In genomic region chr2:238265605-238266004, GRCh38 we compare ENCODE assay signal across 22 cellular contexts. TPM values are rescaled to one million over a fixed set of nuclear protein-coding genes. Genes with fewer than 3 reads are reported as not detected.
DNase-seq lines count a peak whose midpoint lies in the region; ATAC-seq and TF ChIP-seq lines count a peak whose summit lies in the region.
"Had no signal": no experiment of that assay in that cellular context is flagged by ENCODE, and none has a peak within 500 bp of the region (broad histone marks: within the 10 kb centered on the region; RNA-seq: fewer than 3 reads in every experiment).

No MANE protein-coding gene starts in this region.

- peaks cover 67% of the 10 kb centered on the region for H3K4me1 ChIP-seq in KMS-11 (ENCODE audit: low read depth, poor library complexity, severe bottlenecking)
- H3K4me1 ChIP-seq: HAP-1 had no signal

- H3K9ac ChIP-seq in KMS-11: 0 out of 2 replicates have a peak overlapping the region, but pooled peaks have one; percentile 5

- peak overlapping the region; percentile 68 for H3K27ac ChIP-seq in KMS-11
- H3K27ac ChIP-seq in VCaP: peak overlapping the region; percentile 85
- H3K27ac ChIP-seq: A549; BLaER1 treated with 17β-estradiol and CSF1 and Interleukin-3, amounts not matched to agents 10 nM and 100 nM had no signal

- peak; percentile 3 for DNase-seq in MV-4-11 (lab: John Stamatoyannopoulos, UW)
- no peak for DNase-seq in stimulated activated CD4-positive, alpha-beta T cell treated with anti-CD3 and anti-CD28 coated beads, Interleukin-2, amount 100 ng/mL, for 48 hours
- DNase-seq in activated T-cell treated with anti-CD3 and anti-CD28 coated beads, Interleukin-2, amount 50 U/mL, for 24 hours: no peak
- DNase-seq in activated CD8-positive, alpha-beta memory T cell treated with anti-CD3 and anti-CD28 coated beads, Interleukin-2, amount 10 ng/mL, durations not matched to agents 7 days and 5 days: no peak
- DNase-seq: 8988T; ACHN; AML-193; BE2C; Calu3; CD4-positive, alpha-beta T cell; CD8-positive, alpha-beta memory T cell; DMS53; DMS79 treated with DMSO at 0.1 percent for 48 hours; GF-D8; GOT3; HFFc6 had no signal

- no peak overlapping the region for H3K4me3 Mint-ChIP-seq in activated T-cell treated with anti-CD3 and anti-CD28 coated beads, Interleukin-2, amount 50 U/mL, for 24 hours
- no peak overlapping the region for H3K4me3 Mint-ChIP-seq in activated CD8-positive, alpha-beta memory T cell treated with anti-CD3 and anti-CD28 coated beads, Interleukin-2, amount 10 ng/mL, durations not matched to agents 7 days and 5 days
- H3K4me3 Mint-ChIP-seq: CD14-positive monocyte; CD4-positive, alpha-beta T cell; CD8-positive, alpha-beta memory T cell; HFFc6 had no signal

- CTCF ChIA-PET in activated CD8-positive, alpha-beta memory T cell treated with anti-CD3 and anti-CD28 coated beads, Interleukin-2, amount 10 ng/mL, durations not matched to agents 7 days and 5 days (lab: Charles Lee): interaction anchor here (0.9 to 4.0 kb wide), 8 partner anchors 13 to 407 kb away, joined by 3 to 31 read pairs (median 4); partner anchors contain the start of gene PER2

- no peaks in the 10 kb centered on the region for H4K20me1 ChIP-seq in KMS-11 (ENCODE audit: insufficient read depth)

- H3K27ac Mint-ChIP-seq in activated T-cell treated with anti-CD3 and anti-CD28 coated beads, Interleukin-2, amount 50 U/mL, for 24 hours: no peak overlapping the region
- H3K27ac Mint-ChIP-seq in activated CD8-positive, alpha-beta memory T cell treated with anti-CD3 and anti-CD28 coated beads, Interleukin-2, amount 10 ng/mL, durations not matched to agents 7 days and 5 days: no peak overlapping the region
- H3K27ac Mint-ChIP-seq: CD4-positive, alpha-beta T cell; CD8-positive, alpha-beta memory T cell; HFFc6 had no signal

- H3K4me3 ChIP-seq in KMS-11 (IDR thresholded peaks at IDR 0.05; ENCODE audit: insufficient read depth, low read depth, low read length): no peak overlapping the region
- H3K4me3 ChIP-seq: A549; BLaER1 treated with 17β-estradiol and CSF1 and Interleukin-3, amounts not matched to agents 10 nM and 100 nM; HAP-1 had no signal

- H3K27me3 ChIP-seq in KMS-11 (ENCODE audit: insufficient read depth, low read depth): no peaks in the 10 kb centered on the region
- H3K27me3 ChIP-seq: BE2C; BLaER1 treated with 17β-estradiol and CSF1 and Interleukin-3, amounts not matched to agents 10 nM and 100 nM had no signal

- peak overlapping the region; percentile 57 for H3K4me2 ChIP-seq in KMS-11
- H3K4me2 ChIP-seq: A549 had no signal

- no peaks in the 10 kb centered on the region for H3K79me2 ChIP-seq in KMS-11 (ENCODE audit: insufficient read depth, low read depth)

- peaks cover 78% of the 10 kb centered on the region for H3K36me3 Mint-ChIP-seq in activated T-cell treated with anti-CD3 and anti-CD28 coated beads, Interleukin-2, amount 50 U/mL, for 24 hours (ENCODE audit: low read depth)
- H3K36me3 Mint-ChIP-seq in activated CD8-positive, alpha-beta memory T cell treated with anti-CD3 and anti-CD28 coated beads, Interleukin-2, amount 10 ng/mL, durations not matched to agents 7 days and 5 days: peaks cover 1% of the 10 kb centered on the region

- no peaks in the 10 kb centered on the region for H3K27me3 Mint-ChIP-seq in activated T-cell treated with anti-CD3 and anti-CD28 coated beads, Interleukin-2, amount 50 U/mL, for 24 hours
- no peaks in the 10 kb centered on the region for H3K27me3 Mint-ChIP-seq in activated CD8-positive, alpha-beta memory T cell treated with anti-CD3 and anti-CD28 coated beads, Interleukin-2, amount 10 ng/mL, durations not matched to agents 7 days and 5 days
- H3K27me3 Mint-ChIP-seq: CD4-positive, alpha-beta T cell; CD8-positive, alpha-beta memory T cell had no signal

- peak overlapping the region; percentile 11; the same call in 1 of the 2 replicates for H2AFZ ChIP-seq in KMS-11 (ENCODE audit: low read depth)

- H3K36me3 ChIP-seq in KMS-11 (ENCODE audit: insufficient read depth): no peaks in the 10 kb centered on the region

- H3K9me3 Mint-ChIP-seq in activated T-cell treated with anti-CD3 and anti-CD28 coated beads, Interleukin-2, amount 50 U/mL, for 24 hours: no peaks in the 10 kb centered on the region
- no peaks in the 10 kb centered on the region for H3K9me3 Mint-ChIP-seq in activated CD8-positive, alpha-beta memory T cell treated with anti-CD3 and anti-CD28 coated beads, Interleukin-2, amount 10 ng/mL, durations not matched to agents 7 days and 5 days (ENCODE audit: low read depth)
- H3K9me3 Mint-ChIP-seq: CD4-positive, alpha-beta T cell; CD8-positive, alpha-beta memory T cell; HFFc6 had no signal

- peaks cover 5% of the 10 kb centered on the region for H3K4me1 Mint-ChIP-seq in activated T-cell treated with anti-CD3 and anti-CD28 coated beads, Interleukin-2, amount 50 U/mL, for 24 hours (ENCODE audit: low read depth)
- peaks cover 5% of the 10 kb centered on the region for H3K4me1 Mint-ChIP-seq in activated CD8-positive, alpha-beta memory T cell treated with anti-CD3 and anti-CD28 coated beads, Interleukin-2, amount 10 ng/mL, durations not matched to agents 7 days and 5 days

- no peak for ATAC-seq in activated CD8-positive, alpha-beta memory T cell treated with anti-CD3 and anti-CD28 coated beads, Interleukin-2, amount 10 ng/mL, durations not matched to agents 7 days and 5 days
- ATAC-seq: A549 had no signal

- TF ChIP-seq CTCF in KMS-11 (conservative IDR thresholded peaks at IDR 0.05; ENCODE audit: low read depth, low read length): no peak
- TF ChIP-seq CTCF in VCaP (conservative IDR thresholded peaks at IDR 0.05): no peak

RNA-seq across cellular contexts. Expression of gene PER2, which starts 22.8 kb away (rescaled TPM):
- 10 to 100 TPM in 1 of 2 experiments, 1 to 10 TPM in 1; 9.1 to 11.5 TPM for total RNA-seq in activated CD8-positive, alpha-beta memory T cell treated with anti-CD3 and anti-CD28 coated beads, Interleukin-2, amount 10 ng/mL, durations not matched to agents 7 days and 5 days

RNA-seq across cellular contexts. Expression of gene HES6, which starts 25.8 kb away (rescaled TPM):
- total RNA-seq in activated CD8-positive, alpha-beta memory T cell treated with anti-CD3 and anti-CD28 coated beads, Interleukin-2, amount 10 ng/mL, durations not matched to agents 7 days and 5 days: 1 to 10 TPM; 3.0 to 4.0 TPM

RNA-seq across cellular contexts. Expression of gene TRAF3IP1, which starts 54.7 kb away (rescaled TPM):
- total RNA-seq in activated CD8-positive, alpha-beta memory T cell treated with anti-CD3 and anti-CD28 coated beads, Interleukin-2, amount 10 ng/mL, durations not matched to agents 7 days and 5 days: 1 to 10 TPM; 6.8 to 8.8 TPM
